ENCODE assay signal across 18 cellular contexts in the genomic region with DNA sequence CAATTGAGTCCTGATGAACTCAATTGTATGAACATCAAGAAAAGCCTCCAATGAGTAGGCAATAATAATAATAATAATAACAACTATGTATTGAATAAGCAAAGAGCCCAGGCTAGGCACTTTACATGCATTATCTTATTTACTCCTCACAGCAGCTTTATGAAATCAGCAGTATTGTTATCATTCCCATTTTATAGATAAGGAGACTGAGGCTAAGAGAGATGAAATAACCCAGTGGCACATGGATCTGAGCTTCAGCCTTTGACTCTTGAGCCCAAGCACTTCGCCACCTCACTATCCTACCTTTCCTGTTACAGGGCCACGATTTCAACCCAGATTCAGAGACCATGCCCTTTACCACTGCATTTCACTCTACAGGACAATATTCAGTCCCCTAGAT. TPM values are rescaled to one million over a fixed set of nuclear protein-coding genes. Genes with fewer than 3 reads are reported as not detected.
DNase-seq lines count a peak whose midpoint lies in the region; ATAC-seq, FAIRE-seq and TF ChIP-seq lines count a peak whose summit lies in the region.
"Had no signal": no experiment of that assay in that cellular context is flagged by ENCODE, and none has a peak within 500 bp of the region (broad histone marks: within the 10 kb centered on the region; RNA-seq: fewer than 3 reads in every experiment).

No MANE protein-coding gene starts in this region.

- no peaks in the 10 kb centered on the region for H3K9me3 Mint-ChIP-seq in activated CD4-positive, alpha-beta T cell treated with anti-CD3 and anti-CD28 coated beads for 36 hours (ENCODE audit: low read depth)
- no peaks in the 10 kb centered on the region for H3K9me3 Mint-ChIP-seq in CD8-positive, alpha-beta memory T cell
- H3K9me3 Mint-ChIP-seq in activated T-helper 17 cell treated with anti-CD3 and anti-CD28 coated beads, Interleukin-2, amount 50 U/mL, for 72 hours: no peaks in the 10 kb centered on the region
- H3K9me3 Mint-ChIP-seq in natural killer cell: no peaks in the 10 kb centered on the region
- H3K9me3 Mint-ChIP-seq: WTC11 had no signal

- POLR2A ChIA-PET in activated CD4-positive, alpha-beta T cell treated with anti-CD3 and anti-CD28 coated beads for 36 hours (lab: Charles Lee): no interaction called here
- POLR2A ChIA-PET in CD8-positive, alpha-beta memory T cell (lab: Charles Lee): no interaction called here

- H3K27ac Mint-ChIP-seq in activated CD4-positive, alpha-beta T cell treated with anti-CD3 and anti-CD28 coated beads for 36 hours: peak overlapping the region; percentile 67
- peak overlapping the region in 6 of 8 donors; percentile 18 to 84 (median 41) for H3K27ac Mint-ChIP-seq in CD8-positive, alpha-beta memory T cell
- H3K27ac Mint-ChIP-seq in activated T-helper 17 cell treated with anti-CD3 and anti-CD28 coated beads, Interleukin-2, amount 50 U/mL, for 72 hours: no peak overlapping the region
- H3K27ac Mint-ChIP-seq in natural killer cell: peak overlapping the region; percentile 90 to 95
- H3K27ac Mint-ChIP-seq: WTC11 had no signal

- H3K27ac ChIP-seq in CD8-positive, alpha-beta memory T cell (ENCODE audit: low read depth, low read length): no peak overlapping the region
- peak overlapping the region in 1 of 2 donors; percentile 77 for H3K27ac ChIP-seq in kidney (ENCODE audit: low read depth in 2 of 2, low read length in 2 of 2)
- H3K27ac ChIP-seq: BLaER1, RWPE1 had no signal

- H3K36me3 Mint-ChIP-seq in activated CD4-positive, alpha-beta T cell treated with anti-CD3 and anti-CD28 coated beads for 36 hours (ENCODE audit: low read depth): peaks cover 23% of the 10 kb centered on the region
- H3K36me3 Mint-ChIP-seq in CD8-positive, alpha-beta memory T cell: peaks cover 6 to 24% (median 7%) of the 10 kb centered on the region in 3 donors
- peaks cover 70% of the 10 kb centered on the region for H3K36me3 Mint-ChIP-seq in activated T-helper 17 cell treated with anti-CD3 and anti-CD28 coated beads, Interleukin-2, amount 50 U/mL, for 72 hours (ENCODE audit: low read depth)
- H3K36me3 Mint-ChIP-seq in natural killer cell: no peaks in the 10 kb centered on the region
- H3K36me3 Mint-ChIP-seq: WTC11 had no signal

- no peaks in the 10 kb centered on the region for H3K9me3 ChIP-seq in CD8-positive, alpha-beta memory T cell (ENCODE audit: low read length)
- no peaks in the 10 kb centered on the region for H3K9me3 ChIP-seq in kidney (ENCODE audit: control insufficient read depth in 1 of 2, low read length in 2 of 2)
- H3K9me3 ChIP-seq: upper lobe of left lung had no signal

- H3K27me3 Mint-ChIP-seq in activated CD4-positive, alpha-beta T cell treated with anti-CD3 and anti-CD28 coated beads for 36 hours: no peaks in the 10 kb centered on the region
- peaks cover 0 to 9% of the 10 kb centered on the region in 2 donors for H3K27me3 Mint-ChIP-seq in CD8-positive, alpha-beta memory T cell
- no peaks in the 10 kb centered on the region for H3K27me3 Mint-ChIP-seq in activated T-helper 17 cell treated with anti-CD3 and anti-CD28 coated beads, Interleukin-2, amount 50 U/mL, for 72 hours
- H3K27me3 Mint-ChIP-seq in natural killer cell (ENCODE audit: low read depth in 2 of 2): no peaks in the 10 kb centered on the region

- ATAC-seq in activated CD4-positive, alpha-beta T cell treated with anti-CD3 and anti-CD28 coated beads for 36 hours: no peak
- no peak for ATAC-seq in activated T-helper 17 cell treated with anti-CD3 and anti-CD28 coated beads, Interleukin-2, amount 50 U/mL, for 72 hours (replicated peaks)
- ATAC-seq in natural killer cell: no peak
- ATAC-seq in GM18498 (IDR thresholded peaks at IDR 0.05; ENCODE audit: unreplicated experiment): no peak
- ATAC-seq: WTC11 had no signal

- FAIRE-seq in kidney (lab: Jason Lieb, UNC): no peak

- no peak for TF ChIP-seq CTCF in natural killer cell (IDR thresholded peaks at IDR 0.05)
- TF ChIP-seq CTCF in kidney (IDR thresholded peaks at IDR 0.05; ENCODE audit: borderline replicate concordance, extremely low read depth, insufficient read depth): no peak

- peaks cover 34% of the 10 kb centered on the region for H3K4me1 ChIP-seq in CD8-positive, alpha-beta memory T cell (ENCODE audit: insufficient read depth, low read length)
- peaks cover 0 to 2% of the 10 kb centered on the region in 2 donors for H3K4me1 ChIP-seq in kidney (ENCODE audit: control insufficient read depth in 1 of 2, insufficient read depth in 1 of 2, low read depth in 1 of 2, low read length in 2 of 2)

- CTCF ChIA-PET in activated CD4-positive, alpha-beta T cell treated with anti-CD3 and anti-CD28 coated beads for 36 hours (lab: Charles Lee): no interaction called here
- CTCF ChIA-PET in CD8-positive, alpha-beta memory T cell (lab: Charles Lee): interaction anchor here (1.1 kb wide), 1 partner anchor 114 kb away, joined by 5 read pairs; no protein-coding TSS in a partner anchor

- H3K4me3 Mint-ChIP-seq in activated CD4-positive, alpha-beta T cell treated with anti-CD3 and anti-CD28 coated beads for 36 hours: peak overlapping the region; percentile 88
- H3K4me3 Mint-ChIP-seq in CD8-positive, alpha-beta memory T cell: peak overlapping the region in 6 of 7 donors; percentile 4 to 89 (median 25)
- peak overlapping the region; percentile 95 for H3K4me3 Mint-ChIP-seq in activated T-helper 17 cell treated with anti-CD3 and anti-CD28 coated beads, Interleukin-2, amount 50 U/mL, for 72 hours
- no peak overlapping the region for H3K4me3 Mint-ChIP-seq in natural killer cell
- H3K4me3 Mint-ChIP-seq: WTC11 had no signal

- H3K36me3 ChIP-seq in CD8-positive, alpha-beta memory T cell (ENCODE audit: insufficient read depth, low read length): no peaks in the 10 kb centered on the region
- no peaks in the 10 kb centered on the region for H3K36me3 ChIP-seq in kidney (ENCODE audit: control insufficient read depth in 1 of 2, insufficient read depth in 2 of 2, low read length in 2 of 2)
- H3K36me3 ChIP-seq: BLaER1, upper lobe of left lung had no signal

- no peaks in the 10 kb centered on the region for H3K27me3 ChIP-seq in CD8-positive, alpha-beta memory T cell (ENCODE audit: insufficient read depth, low read length, poor library complexity, severe bottlenecking)
- H3K27me3 ChIP-seq: upper lobe of left lung had no signal

- intact Hi-C loops in activated CD4-positive, alpha-beta T cell treated with anti-CD3 and anti-CD28 coated beads for 36 hours (cut with DNase I, micrococcal nuclease): loop anchor here (5.0 to 10.0 kb wide), 5 partner anchors 93 to 393 kb away; partner anchors contain the start of genes SLC25A14 (in 1 of the 2) and ZDHHC9 (in 1 of the 2)
- intact Hi-C loops in natural killer cell (cut with micrococcal nuclease): loop anchor here (5.0 kb wide), 1 partner anchor 93 kb away; no protein-coding TSS in a partner anchor
- intact Hi-C loops in kidney (cut with DNase I): no loop called here

- H3K9ac ChIP-seq in kidney (ENCODE audit: low read length in 2 of 2): no peak overlapping the region
- H3K9ac ChIP-seq: BLaER1 had no signal

- peaks cover 56% of the 10 kb centered on the region for H3K4me1 Mint-ChIP-seq in activated CD4-positive, alpha-beta T cell treated with anti-CD3 and anti-CD28 coated beads for 36 hours
- peaks cover 44 to 68% (median 57%) of the 10 kb centered on the region in 3 donors for H3K4me1 Mint-ChIP-seq in CD8-positive, alpha-beta memory T cell
- peaks cover 21% of the 10 kb centered on the region for H3K4me1 Mint-ChIP-seq in activated T-helper 17 cell treated with anti-CD3 and anti-CD28 coated beads, Interleukin-2, amount 50 U/mL, for 72 hours
- H3K4me1 Mint-ChIP-seq in natural killer cell: peaks cover 37 to 53% of the 10 kb centered on the region in 2 donors

- H3K4me3 ChIP-seq in CD8-positive, alpha-beta memory T cell (ENCODE audit: low read length): no peak overlapping the region
- no peak overlapping the region for H3K4me3 ChIP-seq in kidney (ENCODE audit: low read length in 2 of 2)
- H3K4me3 ChIP-seq: BLaER1, upper lobe of left lung had no signal

- no peak for DNase-seq in activated CD4-positive, alpha-beta T cell treated with anti-CD3 and anti-CD28 coated beads for 36 hours
- DNase-seq in activated CD4-positive, alpha-beta T cell treated with anti-CD3 and anti-CD28 coated beads for 48 hours: no peak
- no peak for DNase-seq in CD8-positive, alpha-beta memory T cell
- no peak for DNase-seq in natural killer cell
- no peak for DNase-seq in GM03348 (ENCODE audit: low spot score)
- DNase-seq in kidney: no peak
- DNase-seq: DMS79; NCI-H1436 treated with DMSO at 0.1 percent for 48 hours; NCI-H2171 treated with DMSO at 0.1 percent for 48 hours; stimulated activated naive CD4-positive, alpha-beta T cell; SW 1271; upper lobe of left lung had no signal

RNA-seq across cellular contexts. Expression of gene RAB33A, which starts 3.2 kb away (rescaled TPM):
- 10 to 100 TPM; 24.0 to 24.7 TPM for total RNA-seq in activated CD4-positive, alpha-beta T cell treated with anti-CD3 and anti-CD28 coated beads for 36 hours
- total RNA-seq in CD8-positive, alpha-beta memory T cell: 10 to 100 TPM in 1 of 2 experiments, 1 to 10 TPM in 1; 9.0 to 10.6 TPM
- polyA plus RNA-seq in CD8-positive, alpha-beta memory T cell: 11.0 TPM
- 10 to 100 TPM; 34.6 to 36.1 TPM for total RNA-seq in activated T-helper 17 cell treated with anti-CD3 and anti-CD28 coated beads, Interleukin-2, amount 50 U/mL, for 72 hours
- 1 to 10 TPM; 3.2 to 4.4 (median 4.4) TPM for total RNA-seq in natural killer cell
- 2.9 TPM for total RNA-seq in kidney
- not detected for polyA plus RNA-seq in kidney (ENCODE audit: insufficient read depth, low read depth, low replicate concordance)
- total RNA-seq: A172 had no signal

RNA-seq across cellular contexts. Expression of gene AIFM1, which starts 9.3 kb away (rescaled TPM):
- total RNA-seq in activated CD4-positive, alpha-beta T cell treated with anti-CD3 and anti-CD28 coated beads for 36 hours: 10 to 100 TPM; 48.8 to 61.7 TPM
- total RNA-seq in CD8-positive, alpha-beta memory T cell: 10 to 100 TPM; 57.7 to 58.2 TPM
- 34.8 TPM for polyA plus RNA-seq in CD8-positive, alpha-beta memory T cell
- 10 to 100 TPM; 25.4 to 67.3 TPM for total RNA-seq in activated T-helper 17 cell treated with anti-CD3 and anti-CD28 coated beads, Interleukin-2, amount 50 U/mL, for 72 hours
- total RNA-seq in natural killer cell (10 to 100 TPM; 16.2 to 21.1 (median 17.0) TPM), kidney (55.0 TPM)
- 255 TPM for polyA plus RNA-seq in kidney (ENCODE audit: insufficient read depth, low read depth, low replicate concordance)
